ENCODE assay signal across 13 cellular contexts in the genomic region with DNA sequence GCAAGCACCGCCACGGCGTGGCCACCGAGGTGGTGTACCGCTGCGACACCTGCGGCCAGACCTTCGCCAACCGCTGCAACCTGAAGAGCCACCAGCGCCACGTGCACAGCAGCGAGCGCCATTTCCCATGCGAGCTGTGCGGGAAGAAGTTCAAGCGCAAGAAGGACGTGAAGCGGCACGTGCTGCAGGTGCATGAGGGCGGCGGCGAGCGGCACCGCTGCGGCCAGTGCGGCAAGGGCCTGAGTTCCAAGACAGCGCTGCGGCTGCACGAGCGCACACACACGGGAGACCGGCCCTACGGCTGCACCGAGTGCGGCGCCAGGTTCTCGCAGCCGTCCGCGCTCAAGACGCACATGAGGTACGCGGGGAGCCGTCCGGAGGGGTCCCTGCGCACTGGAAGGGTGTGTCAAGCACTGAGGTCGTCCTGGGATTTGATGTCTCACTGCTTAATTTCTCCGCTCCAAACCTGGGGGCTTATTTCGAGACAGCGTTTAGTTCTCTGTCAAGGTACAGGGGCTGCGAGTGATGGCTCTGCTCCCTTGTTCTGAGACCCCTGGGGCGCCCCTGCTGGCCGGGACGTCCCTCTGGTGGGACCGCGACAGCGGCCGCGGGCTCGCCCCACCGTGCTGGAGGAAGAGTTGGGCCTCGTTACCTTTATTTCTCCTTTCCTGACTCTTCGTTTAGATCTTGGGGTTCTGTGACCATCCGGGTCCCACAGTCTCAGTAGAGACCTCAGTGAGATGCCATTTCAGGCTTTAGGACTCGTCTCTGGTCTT. TPM values are rescaled to one million over a fixed set of nuclear protein-coding genes. Genes with fewer than 3 reads are reported as not detected.
DNase-seq lines count a peak whose midpoint lies in the region; ATAC-seq and TF ChIP-seq lines count a peak whose summit lies in the region.
"Had no signal": no experiment of that assay in that cellular context is flagged by ENCODE, and none has a peak within 500 bp of the region (broad histone marks: within the 10 kb centered on the region; RNA-seq: fewer than 3 reads in every experiment).

No MANE protein-coding gene starts in this region.

- H3K27ac ChIP-seq in RWPE1 = peak overlapping the region; percentile 41
- peak overlapping the region in 7 of 8 donors; percentile 13 to 76 (median 58) for H3K27ac ChIP-seq in spleen

- H3K9me3 Mint-ChIP-seq in activated naive CD4-positive, alpha-beta T cell treated with anti-CD3 and anti-CD28 coated beads, Interleukin-2, amount 10 ng/mL, durations not matched to agents 7 days and 5 days = no peaks in the 10 kb centered on the region

- H3K4me3 ChIP-seq in fibroblast of villous mesenchyme (ENCODE audit: low read depth, low read length) (no peak overlapping the region), spleen (no peak overlapping the region)

- intact Hi-C loops in spleen (cut with DNase I; ENCODE audit: low total_unique reads) = loop anchor here (5.0 kb wide), 1 partner anchor 52 kb away; no protein-coding TSS in a partner anchor

- peak overlapping the region; percentile 80 for H3K27ac Mint-ChIP-seq in activated naive CD4-positive, alpha-beta T cell treated with anti-CD3 and anti-CD28 coated beads, Interleukin-2, amount 10 ng/mL, durations not matched to agents 7 days and 5 days

- TF ChIP-seq POLR2A in spleen (IDR thresholded peaks at IDR 0.05) = no peak

- H3K9me3 ChIP-seq in spleen = no peaks in the 10 kb centered on the region
- H3K9me3 ChIP-seq: BE2C had no signal

- peaks cover 35% of the 10 kb centered on the region for H3K36me3 Mint-ChIP-seq in activated naive CD4-positive, alpha-beta T cell treated with anti-CD3 and anti-CD28 coated beads, Interleukin-2, amount 10 ng/mL, durations not matched to agents 7 days and 5 days

- peaks cover 0 to 59% (median 35%) of the 10 kb centered on the region in 6 donors for H3K36me3 ChIP-seq in spleen

- peaks cover 53% of the 10 kb centered on the region for H3K4me1 Mint-ChIP-seq in activated naive CD4-positive, alpha-beta T cell treated with anti-CD3 and anti-CD28 coated beads, Interleukin-2, amount 10 ng/mL, durations not matched to agents 7 days and 5 days

- ATAC-seq in GM21619 (IDR thresholded peaks at IDR 0.05; ENCODE audit: unreplicated experiment) (no peak), HG03378 (IDR thresholded peaks at IDR 0.05; ENCODE audit: unreplicated experiment) (no peak)

- H3K27me3 Mint-ChIP-seq in activated naive CD4-positive, alpha-beta T cell treated with anti-CD3 and anti-CD28 coated beads, Interleukin-2, amount 10 ng/mL, durations not matched to agents 7 days and 5 days = peaks cover 4% of the 10 kb centered on the region

- CTCF ChIA-PET in activated naive CD4-positive, alpha-beta T cell treated with anti-CD3 and anti-CD28 coated beads, Interleukin-2, amount 10 ng/mL, durations not matched to agents 7 days and 5 days (lab: Charles Lee) = no interaction called here
- CTCF ChIA-PET in RWPE1 (lab: Yijun Ruan, JAX) = no interaction called here

- DNase-seq in activated naive CD4-positive, alpha-beta T cell treated with anti-CD3 and anti-CD28 coated beads, Interleukin-2, amount 10 ng/mL, durations not matched to agents 7 days and 5 days = no peak
- no peak for DNase-seq in activated naive CD4-positive, alpha-beta T cell (lab: John Stamatoyannopoulos, UW)
- DNase-seq in RWPE1 (ENCODE audit: low spot score) = no peak
- DNase-seq in fibroblast of villous mesenchyme (ENCODE audit: low read depth) = no peak
- DNase-seq in spleen = peak; percentile 85
- DNase-seq in KG1 (lab: John Stamatoyannopoulos, UW) = no peak
- DNase-seq: activated CD8-positive, alpha-beta memory T cell treated with anti-CD3 and anti-CD28 coated beads for 24 hours; BE2C; occipital lobe; stimulated activated CD4-positive, alpha-beta T cell treated with anti-CD3 and anti-CD28 coated beads, Interleukin-2, amount 100 ng/mL, for 24 hours; substantia nigra had no signal

- POLR2A ChIA-PET in RWPE1 (lab: Yijun Ruan, JAX; ENCODE audit: low non-redundant PET) = no interaction called here

- peaks cover 27 to 67% (median 50%) of the 10 kb centered on the region in 6 donors for H3K4me1 ChIP-seq in spleen

- H3K27me3 ChIP-seq in spleen (replicated peaks in 1 of 7) = no peaks in the 10 kb centered on the region
- H3K27me3 ChIP-seq: BE2C had no signal

- TF ChIP-seq CTCF in RWPE1 (conservative IDR thresholded peaks at IDR 0.05; ENCODE audit: low read depth) (no peak), fibroblast of villous mesenchyme (IDR thresholded peaks at IDR 0.05; ENCODE audit: insufficient read depth, low read depth, low read length) (peak; percentile 3), spleen (IDR thresholded peaks at IDR 0.05 in 8 of 11, conservative IDR thresholded peaks at IDR 0.05 in 3 of 11) (no peak)

- 94 to 97% (median 96%) methylated on average over 65 of the region's 65 CpGs for WGBS in spleen, 5 donors

- no peak overlapping the region for H3K4me3 Mint-ChIP-seq in activated naive CD4-positive, alpha-beta T cell treated with anti-CD3 and anti-CD28 coated beads, Interleukin-2, amount 10 ng/mL, durations not matched to agents 7 days and 5 days

RNA-seq across cellular contexts. Expression of a gene that starts 3.6 kb away (rescaled TPM):
- 17.7 and 19.4 TPM in 2 replicates for total RNA-seq in fibroblast of villous mesenchyme
- total RNA-seq in spleen = 10 to 100 TPM; 10.5 to 17.0 (median 12.0) TPM
- 1 to 10 TPM; 3.3 to 5.6 (median 3.8) TPM for polyA plus RNA-seq in spleen

RNA-seq across cellular contexts. Expression of a gene that starts 15.0 kb away (rescaled TPM):
- total RNA-seq in fibroblast of villous mesenchyme (22.9 and 25.4 TPM in 2 replicates), spleen (10 to 100 TPM; 14.6 to 35.8 (median 22.6) TPM)
- 10 to 100 TPM; 19.7 to 37.4 (median 33.5) TPM for polyA plus RNA-seq in spleen

RNA-seq across cellular contexts. Expression of a gene that starts 55.7 kb away (rescaled TPM):
- total RNA-seq in fibroblast of villous mesenchyme (9.5 and 9.7 TPM in 2 replicates), spleen (10 to 100 TPM; 11.3 to 31.9 (median 16.2) TPM)
- 1 to 10 TPM; 3.4 to 6.9 (median 4.5) TPM for polyA plus RNA-seq in spleen
